26 cellular contexts compared by ENCODE assay signal in the genomic region with DNA sequence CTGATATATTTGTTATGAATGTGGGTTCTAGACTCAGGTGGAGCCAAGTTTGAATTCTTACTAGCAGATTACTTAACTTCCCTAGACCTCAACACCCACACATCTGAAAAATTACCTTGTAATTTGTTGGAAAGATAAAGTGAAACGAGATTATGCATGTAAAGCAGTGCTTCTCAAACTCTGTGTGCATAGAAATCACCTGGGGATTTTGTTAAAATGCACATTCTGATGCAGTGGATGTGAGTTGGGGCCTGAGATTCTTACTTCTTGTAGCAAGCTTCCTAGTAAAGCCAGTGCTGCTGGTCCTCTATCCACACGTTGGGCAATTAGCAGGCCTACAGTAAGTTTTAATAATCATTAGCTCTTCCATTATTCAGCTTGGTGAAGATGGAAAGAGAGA.
"Had no signal": no experiment of that assay in that cellular context is flagged by ENCODE, and none has a peak within 500 bp of the region (broad histone marks: within the 10 kb centered on the region; RNA-seq: fewer than 3 reads in every experiment).

No MANE protein-coding gene starts in this region.

- H3K4me1 ChIP-seq: adrenal gland, Peyer's patch, SJCRH30 had no signal

- H3K27ac Mint-ChIP-seq: activated B cell treated with CpG ODN at 0.5 μM for 24 hours; activated CD4-positive, alpha-beta memory T cell treated with anti-CD3 and anti-CD28 coated beads, Interleukin-2, amount 10 ng/mL, durations not matched to agents 7 days and 5 days; activated naive CD8-positive, alpha-beta T cell treated with anti-CD3 and anti-CD28 coated beads, Interleukin-2, amount 10 ng/mL, durations not matched to agents 7 days and 5 days; activated T-cell treated with anti-CD3 and anti-CD28 coated beads, Interleukin-2, amount 50 U/mL, for 72 hours; T-helper 1 cell treated with Interleukin-12 subunit alpha and Interleukin-12 subunit beta and Interleukin-4 antibody, amounts not matched to agents 30 μg/mL and 1 μg/mL, for 36 hours had no signal

- H3K36me3 ChIP-seq: adrenal gland, Peyer's patch, SJCRH30 had no signal

- H3K9me3 Mint-ChIP-seq: activated B cell treated with CpG ODN at 0.5 μM for 24 hours; activated CD4-positive, alpha-beta memory T cell treated with anti-CD3 and anti-CD28 coated beads, Interleukin-2, amount 10 ng/mL, durations not matched to agents 7 days and 5 days; activated naive CD8-positive, alpha-beta T cell treated with anti-CD3 and anti-CD28 coated beads, Interleukin-2, amount 10 ng/mL, durations not matched to agents 7 days and 5 days; activated T-cell treated with anti-CD3 and anti-CD28 coated beads, Interleukin-2, amount 50 U/mL, for 72 hours; T-helper 1 cell treated with Interleukin-12 subunit alpha and Interleukin-12 subunit beta and Interleukin-4 antibody, amounts not matched to agents 30 μg/mL and 1 μg/mL, for 36 hours had no signal

- H3K36me3 Mint-ChIP-seq: activated naive CD8-positive, alpha-beta T cell treated with anti-CD3 and anti-CD28 coated beads, Interleukin-2, amount 10 ng/mL, durations not matched to agents 7 days and 5 days had no signal

- H3K27ac ChIP-seq: adrenal gland, Peyer's patch, RWPE1, SJCRH30 had no signal

- H3K4me3 Mint-ChIP-seq: activated B cell treated with CpG ODN at 0.5 μM for 24 hours; activated CD4-positive, alpha-beta memory T cell treated with anti-CD3 and anti-CD28 coated beads, Interleukin-2, amount 10 ng/mL, durations not matched to agents 7 days and 5 days; activated naive CD8-positive, alpha-beta T cell treated with anti-CD3 and anti-CD28 coated beads, Interleukin-2, amount 10 ng/mL, durations not matched to agents 7 days and 5 days; activated T-cell treated with anti-CD3 and anti-CD28 coated beads, Interleukin-2, amount 50 U/mL, for 72 hours; T-helper 1 cell treated with Interleukin-12 subunit alpha and Interleukin-12 subunit beta and Interleukin-4 antibody, amounts not matched to agents 30 μg/mL and 1 μg/mL, for 36 hours had no signal

- H3K27me3 ChIP-seq: adrenal gland, Peyer's patch, SJCRH30 had no signal

- DNase-seq: activated B cell treated with CpG ODN at 0.5 μM for 24 hours; activated CD4-positive, alpha-beta memory T cell treated with anti-CD3 and anti-CD28 coated beads, Interleukin-2, amount 10 ng/mL, durations not matched to agents 7 days and 5 days; activated CD4-positive, alpha-beta T cell treated with anti-CD3 and anti-CD28 coated beads for 1 hour; activated CD4-positive, alpha-beta T cell treated with anti-CD3 and anti-CD28 coated beads, Interleukin-2, amount 50 U/mL, for 1 hour; activated naive CD4-positive, alpha-beta T cell treated with anti-CD3 and anti-CD28 coated beads, Interleukin-2, amount 50 U/mL, for 16 hours; activated naive CD8-positive, alpha-beta T cell treated with anti-CD3 and anti-CD28 coated beads, Interleukin-2, amount 10 ng/mL, durations not matched to agents 7 days and 5 days; activated T-cell treated with anti-CD3 and anti-CD28 coated beads for 4 hours; activated T-cell treated with anti-CD3 and anti-CD28 coated beads, Interleukin-2, amount 50 U/mL, for 72 hours; adrenal gland; anterior cingulate cortex; cerebellar nuclear complex; NCI-H1092; NCI-H1417; NCI-H2029; NCI-H2107; NCI-H345; NCI-H510A; NCI-H526 treated with DMSO at 0.1 percent for 48 hours; NCI-H82; Peyer's patch; Right ventricle myocardium superior; SJCRH30; SK-N-SH; T-helper 9 cell had no signal

- ATAC-seq: activated T-cell treated with anti-CD3 and anti-CD28 coated beads, Interleukin-2, amount 50 U/mL, for 72 hours had no signal

- H3K9me2 ChIP-seq: SK-N-SH had no signal

- H3K4me1 Mint-ChIP-seq: activated B cell treated with CpG ODN at 0.5 μM for 24 hours had no signal

- H3K9me3 ChIP-seq: adrenal gland, Peyer's patch, SJCRH30, SK-N-SH had no signal

- H3K4me3 ChIP-seq: adrenal gland, Peyer's patch, SJCRH30 had no signal

- H3K4me2 ChIP-seq: SK-N-SH had no signal

- H3K9ac ChIP-seq: SK-N-SH had no signal
